In the genomic region with DNA sequence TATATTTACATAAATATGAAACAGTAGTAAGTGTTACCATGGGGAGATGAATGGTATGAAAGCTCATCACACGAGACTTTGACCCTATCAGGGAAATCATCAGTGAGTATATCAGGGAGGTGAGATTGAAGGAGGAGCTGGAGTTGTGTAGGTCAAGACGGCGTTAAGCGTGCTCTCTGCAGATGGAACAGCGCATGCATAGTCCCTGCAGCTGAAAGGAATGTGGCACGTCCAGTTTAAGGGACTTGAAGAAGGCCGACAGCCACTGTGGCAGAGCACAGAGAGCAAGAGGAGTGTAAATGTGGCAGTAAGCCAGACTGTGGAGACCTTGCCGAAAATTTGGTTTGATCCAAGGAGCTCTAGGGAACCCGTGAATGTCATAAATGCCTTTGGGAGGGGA, we compare ENCODE assay signal across 20 cellular contexts. TPM values are rescaled to one million over a fixed set of nuclear protein-coding genes. Genes with fewer than 3 reads are reported as not detected.
DNase-seq lines count a peak whose midpoint lies in the region; ATAC-seq and TF ChIP-seq lines count a peak whose summit lies in the region.
"Had no signal": no experiment of that assay in that cellular context is flagged by ENCODE, and none has a peak within 500 bp of the region (broad histone marks: within the 10 kb centered on the region; RNA-seq: fewer than 3 reads in every experiment).

No MANE protein-coding gene starts in this region.

- no peak overlapping the region for H2BK120ac ChIP-seq in trophoblast cell (ENCODE audit: insufficient read depth, low read length, poor library complexity)

- H4K12ac ChIP-seq in trophoblast cell (ENCODE audit: low read depth, low read length): no peak overlapping the region

- H3K4me2 ChIP-seq in trophoblast cell (ENCODE audit: low read length): peak overlapping the region; percentile 46

- no peak overlapping the region for H2AFZ ChIP-seq in trophoblast cell (ENCODE audit: insufficient read depth, low read length, poor library complexity)
- H2AFZ ChIP-seq: GM23248 had no signal

- no peak overlapping the region for H3K23ac ChIP-seq in trophoblast cell (ENCODE audit: low read length)

- DNase-seq in DMS53 (lab: John Stamatoyannopoulos, UW) (peak; percentile 96), NCI-H510A (lab: John Stamatoyannopoulos, UW) (peak; percentile 11), foreskin keratinocyte (peak in 1 of 2 donors; percentile 22), trophoblast cell (peak; percentile 88 to 92), NCI-H1092 (lab: John Stamatoyannopoulos, UW) (no peak), NCI-H524 treated with DMSO at 0.1 percent for 48 hours (lab: John Stamatoyannopoulos, UW) (no peak)
- DNase-seq: activated CD8-positive, alpha-beta memory T cell treated with anti-CD3 and anti-CD28 coated beads, Interleukin-2, amount 10 ng/mL, durations not matched to agents 7 days and 5 days; effector memory CD8-positive, alpha-beta T cell; GM23248; hippocampal formation; MV-4-11; NK-92 treated with Interleukin-12 subunit alpha and Interleukin-12 subunit beta, amount 100 ng/mL, for 24 hours; ovary; Right ventricle myocardium superior; stimulated activated CD4-positive, alpha-beta T cell treated with anti-CD3 and anti-CD28 coated beads, Interleukin-2, amount 100 ng/mL, for 48 hours; T-helper 17 cell had no signal

- ATAC-seq in foreskin keratinocyte (peak; percentile 58), GM21447 (IDR thresholded peaks at IDR 0.05; ENCODE audit: unreplicated experiment) (no peak), HG03342 (IDR thresholded peaks at IDR 0.05; ENCODE audit: unreplicated experiment) (no peak)
- ATAC-seq: activated CD8-positive, alpha-beta memory T cell treated with anti-CD3 and anti-CD28 coated beads, Interleukin-2, amount 10 ng/mL, durations not matched to agents 7 days and 5 days; effector memory CD8-positive, alpha-beta T cell; GM12878; T-helper 17 cell had no signal

- H3K14ac ChIP-seq in trophoblast cell (ENCODE audit: low read length): no peak overlapping the region

- no peak overlapping the region for H3K4ac ChIP-seq in trophoblast cell (ENCODE audit: low read depth, low read length)

- H3K79me2 ChIP-seq in trophoblast cell (ENCODE audit: control insufficient read depth, insufficient read depth, low read length, poor library complexity): no peaks in the 10 kb centered on the region

- no peak overlapping the region for H4K8ac ChIP-seq in trophoblast cell (ENCODE audit: low read depth, low read length)

- H3K27ac ChIP-seq in foreskin keratinocyte (no peak overlapping the region), trophoblast cell (ENCODE audit: low read depth, low read length) (no peak overlapping the region)
- H3K27ac ChIP-seq: GM23248, ovary had no signal

- no peaks in the 10 kb centered on the region for H3K9me3 ChIP-seq in trophoblast cell (ENCODE audit: insufficient read depth, low read depth, low read length)
- H3K9me3 ChIP-seq: ovary had no signal

- H3K9ac ChIP-seq in trophoblast cell (ENCODE audit: low read length): no peak overlapping the region
- H3K9ac ChIP-seq: GM23248 had no signal

- H2AK5ac ChIP-seq in trophoblast cell (ENCODE audit: low read length): no peak overlapping the region

- no peak overlapping the region for H2BK5ac ChIP-seq in trophoblast cell (ENCODE audit: low read depth, low read length, poor library complexity)

- H2BK12ac ChIP-seq in trophoblast cell (ENCODE audit: low read length): no peak overlapping the region

- H3K79me1 ChIP-seq in trophoblast cell (ENCODE audit: low read length): no peaks in the 10 kb centered on the region

- no CpG with 5 or more reads among the region's 9 CpGs for WGBS in trophoblast cell (ENCODE audit: extremely low coverage, insufficient coverage, insufficient read length)

- no peak for TF ChIP-seq CTCF in foreskin keratinocyte (conservative IDR thresholded peaks at IDR 0.05)

- H3K36me3 ChIP-seq in trophoblast cell (ENCODE audit: control insufficient read depth in 1 of 2, insufficient read depth in 2 of 2, low read length in 2 of 2): no peaks in the 10 kb centered on the region
- H3K36me3 ChIP-seq: ovary had no signal

- no peak overlapping the region for H4K91ac ChIP-seq in trophoblast cell (ENCODE audit: low read depth, low read length)

- H3K4me1 ChIP-seq in foreskin keratinocyte (no peaks in the 10 kb centered on the region), trophoblast cell (ENCODE audit: control insufficient read depth in 1 of 2, insufficient read depth in 2 of 2, low read length in 2 of 2) (peaks cover 3% of the 10 kb centered on the region in 2 experiments)

- no peak overlapping the region for H3K4me3 ChIP-seq in trophoblast cell (ENCODE audit: low read depth, low read length)
- H3K4me3 ChIP-seq: GM12878, GM23248, ovary had no signal

- H3K27me3 ChIP-seq in foreskin keratinocyte (peaks cover 4% of the 10 kb centered on the region), trophoblast cell (ENCODE audit: insufficient read depth, low read length) (no peaks in the 10 kb centered on the region)
- H3K27me3 ChIP-seq: ovary had no signal

- no peak overlapping the region for H3K18ac ChIP-seq in trophoblast cell (ENCODE audit: low read length)

RNA-seq across cellular contexts. Expression of a gene that starts 38.9 kb away (rescaled TPM):
- total RNA-seq in foreskin keratinocyte: not detected in 2 replicates
- not detected in 2 replicates for polyA plus RNA-seq in foreskin keratinocyte
- polyA plus RNA-seq in trophoblast cell (2013): 0.85 and 0.86 TPM in 2 replicates
- total RNA-seq: GM12878, GM23248, Right ventricle myocardium superior had no signal
- polyA plus RNA-seq: GM23248, IgD-negative memory B cell had no signal

Comparison
In these comparisons a context has a peak if more than half of its experiments do, and no peak if none do; other contexts are left out.
1. DNase-seq: peak in DMS53 (single experiment), NCI-H510A (single experiment) and trophoblast cell (2 of 2); none in NCI-H1092 (single experiment) and NCI-H524 treated with DMSO at 0.1 percent for 48 hours (single experiment).